8 cellular contexts compared by ENCODE assay signal in the genomic region with DNA sequence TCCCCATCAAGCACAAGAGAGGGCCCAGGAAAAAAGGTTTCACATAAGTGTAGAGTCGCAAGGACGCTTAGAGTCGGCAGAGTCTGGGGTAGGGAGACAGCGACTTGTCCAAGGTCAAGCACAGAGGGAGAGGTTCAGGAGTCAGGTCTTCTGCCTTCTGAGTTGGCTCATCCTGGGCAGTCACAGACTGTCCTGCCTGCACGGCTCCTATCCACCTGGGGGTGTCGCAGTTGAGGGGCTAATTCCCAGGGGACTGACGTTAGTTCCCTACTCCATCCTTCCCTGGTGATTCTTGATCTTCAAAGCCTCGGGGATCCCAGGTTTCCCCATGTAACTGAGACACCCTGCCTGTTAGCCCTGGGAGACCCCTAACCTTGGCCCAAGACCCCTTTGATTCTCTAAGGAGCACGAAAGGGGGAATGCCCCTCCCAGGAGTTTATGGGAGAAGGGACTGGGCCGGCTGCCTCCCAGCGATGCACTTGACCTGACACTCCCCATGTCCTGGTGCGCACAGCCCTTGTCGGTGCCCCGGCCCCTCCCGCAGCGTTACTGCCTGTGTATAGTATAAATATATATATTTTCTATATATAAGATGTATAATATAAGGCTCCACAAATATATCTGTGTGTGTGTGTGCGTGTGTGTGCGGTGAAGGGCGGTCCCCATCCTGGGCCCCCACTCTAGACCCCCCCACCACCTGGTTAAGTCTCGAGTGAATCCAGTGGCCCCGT. TPM values are rescaled to one million over a fixed set of nuclear protein-coding genes. Genes with fewer than 3 reads are reported as not detected.
DNase-seq lines count a peak whose midpoint lies in the region; ATAC-seq and TF ChIP-seq lines count a peak whose summit lies in the region.

No MANE protein-coding gene starts in this region.

- DNase-seq in Ammon's horn (ENCODE audit: low spot score) (peak; percentile 46), GM23338 (ENCODE audit: low spot score) (peak; percentile 87), WTC11 (ENCODE audit: low spot score) (peak; percentile 72), left kidney (ENCODE audit: low read depth, low spot score) (peak; percentile 65), HPDE6-E6E7 (ENCODE audit: extremely low spot score) (no peak), transverse colon (no peak), MG63 (no peak)
- DNase-seq in stimulated activated CD4-positive, alpha-beta T cell treated with anti-CD3 and anti-CD28 coated beads, Interleukin-4, amount 100 ng/mL, for 24 hours: no peak

- H3K4me1 ChIP-seq in GM23338 (ENCODE audit: insufficient read depth): no peaks in the 10 kb centered on the region
- H3K4me1 ChIP-seq in transverse colon: peaks cover 0 to 7% (median 2%) of the 10 kb centered on the region in 4 donors

- peaks cover 3% of the 10 kb centered on the region; the same call in 1 of the 3 replicates for H3K4me1 Mint-ChIP-seq in GM23338
- H3K4me1 Mint-ChIP-seq in WTC11: peaks cover 6% of the 10 kb centered on the region

- TF ChIP-seq EP300 in transverse colon (IDR thresholded peaks at IDR 0.05; ENCODE audit: low read depth): no peak

- no peaks in the 10 kb centered on the region for H3K36me3 ChIP-seq in GM23338 (ENCODE audit: insufficient read depth)
- H3K36me3 ChIP-seq in transverse colon: no peaks in the 10 kb centered on the region
- no peaks in the 10 kb centered on the region for H3K36me3 ChIP-seq in MG63

- TF ChIP-seq POLR2A in transverse colon (IDR thresholded peaks at IDR 0.05): no peak

- H3K27me3 ChIP-seq in GM23338 (ENCODE audit: insufficient read depth) (peaks cover 14% of the 10 kb centered on the region), transverse colon (peaks cover 16% of the 10 kb centered on the region), MG63 (no peaks in the 10 kb centered on the region)

- H3K4me3 Mint-ChIP-seq in GM23338 (no peak overlapping the region), WTC11 (no peak overlapping the region)

- H3K27ac ChIP-seq in GM23338 (ENCODE audit: low read depth) (no peak overlapping the region), transverse colon (no peak overlapping the region)

- H3K27me3 Mint-ChIP-seq in GM23338 (ENCODE audit: insufficient read depth, low read depth, poor library complexity): peaks cover 28% of the 10 kb centered on the region
- peaks cover 24% of the 10 kb centered on the region for H3K27me3 Mint-ChIP-seq in WTC11 (ENCODE audit: low read depth)

- H3K9me3 ChIP-seq in transverse colon: no peaks in the 10 kb centered on the region
- H3K9me3 ChIP-seq in MG63: no peaks in the 10 kb centered on the region

- intact Hi-C loops in transverse colon (cut with DNase I; ENCODE audit: low total_unique reads): no loop called here

- H3K36me3 Mint-ChIP-seq in GM23338 (ENCODE audit: low read depth): peaks cover 4% of the 10 kb centered on the region; the same call in 1 of the 3 replicates
- H3K36me3 Mint-ChIP-seq in WTC11: no peaks in the 10 kb centered on the region

- H3K79me2 ChIP-seq in GM23338 (replicated peaks; ENCODE audit: insufficient read depth): no peaks in the 10 kb centered on the region

- no peaks in the 10 kb centered on the region for H4K20me1 ChIP-seq in GM23338 (replicated peaks; ENCODE audit: insufficient read depth)

- no peak overlapping the region for H3K4me2 ChIP-seq in GM23338

- POLR2A ChIA-PET in WTC11 (lab: Charles Lee): interaction anchor here (1.5 kb wide), 1 partner anchor 135 kb away, joined by 4 read pairs; a partner anchor contains a TSS

- in situ Hi-C loops in transverse colon (cut with MboI; ENCODE audit: low pct_ligation_motif_present in 1 of 4, low pct_unique_long_range_greater_than_20kb in 1 of 4, low sequenced_read_pairs in 3 of 4): no loop called here

- H3K4me3 ChIP-seq in GM23338 (no peak overlapping the region), transverse colon (no peak overlapping the region), MG63 (no peak overlapping the region)

- H3K9me3 Mint-ChIP-seq in GM23338: no peaks in the 10 kb centered on the region
- peaks cover 4% of the 10 kb centered on the region; the same call in 1 of the 2 replicates for H3K9me3 Mint-ChIP-seq in WTC11

- TF ChIP-seq CTCF in GM23338 (conservative IDR thresholded peaks at IDR 0.05; ENCODE audit: low read depth in 2 of 2) (peak; percentile 49 to 79), WTC11 (IDR thresholded peaks at IDR 0.05) (0 out of 2 replicates have a peak, but pooled peaks have one; percentile 30), transverse colon (IDR thresholded peaks at IDR 0.05) (peak in 2 of 5 experiments; percentile 12)

- no peak overlapping the region for H2AFZ ChIP-seq in GM23338

- H3K27ac Mint-ChIP-seq in GM23338 (no peak overlapping the region), WTC11 (no peak overlapping the region)

- H3K9me2 ChIP-seq in GM23338 (ENCODE audit: insufficient read depth): no peaks in the 10 kb centered on the region

- ATAC-seq in GM23338 (peak; percentile 68), WTC11 (peak; percentile 58)

- CTCF ChIA-PET in WTC11 (lab: Charles Lee): interaction anchor here (0.6 to 1.4 kb wide), 5 partner anchors 42 to 135 kb away, joined by 3 to 10 read pairs (median 3); a partner anchor contains a TSS

- 54 to 55% methylated on average over 2 to 21 of the region's 21 CpGs for WGBS in transverse colon (ENCODE audit: low coverage in 1 of 2), 2 donors

- no peaks in the 10 kb centered on the region for H3F3A ChIP-seq in GM23338 (replicated peaks; ENCODE audit: low read depth)

TF ChIP-seq in GM23338, 12 proteins besides CTCF, POLR2A, EP300 and RAD21 (continues in another document):
- TF ChIP-seq, protein P1, sequence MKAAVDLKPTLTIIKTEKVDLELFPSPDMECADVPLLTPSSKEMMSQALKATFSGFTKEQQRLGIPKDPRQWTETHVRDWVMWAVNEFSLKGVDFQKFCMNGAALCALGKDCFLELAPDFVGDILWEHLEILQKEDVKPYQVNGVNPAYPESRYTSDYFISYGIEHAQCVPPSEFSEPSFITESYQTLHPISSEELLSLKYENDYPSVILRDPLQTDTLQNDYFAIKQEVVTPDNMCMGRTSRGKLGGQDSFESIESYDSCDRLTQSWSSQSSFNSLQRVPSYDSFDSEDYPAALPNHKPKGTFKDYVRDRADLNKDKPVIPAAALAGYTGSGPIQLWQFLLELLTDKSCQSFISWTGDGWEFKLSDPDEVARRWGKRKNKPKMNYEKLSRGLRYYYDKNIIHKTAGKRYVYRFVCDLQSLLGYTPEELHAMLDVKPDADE (IDR thresholded peaks at IDR 0.05): no peak

TF ChIP-seq in WTC11, 78 proteins besides CTCF, POLR2A, EP300 and RAD21 (continues in another document):
- TF ChIP-seq, protein P2, sequence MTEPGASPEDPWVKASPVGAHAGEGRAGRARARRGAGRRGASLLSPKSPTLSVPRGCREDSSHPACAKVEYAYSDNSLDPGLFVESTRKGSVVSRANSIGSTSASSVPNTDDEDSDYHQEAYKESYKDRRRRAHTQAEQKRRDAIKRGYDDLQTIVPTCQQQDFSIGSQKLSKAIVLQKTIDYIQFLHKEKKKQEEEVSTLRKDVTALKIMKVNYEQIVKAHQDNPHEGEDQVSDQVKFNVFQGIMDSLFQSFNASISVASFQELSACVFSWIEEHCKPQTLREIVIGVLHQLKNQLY (CRISPR knock-in tag; IDR thresholded peaks at IDR 0.05): no peak
- TF ChIP-seq ZNF138 (CRISPR knock-in tag; conservative IDR thresholded peaks at IDR 0.05): no peak
- no peak for TF ChIP-seq TCF7 (CRISPR knock-in tag; IDR thresholded peaks at IDR 0.05; ENCODE audit: low read depth)
- TF ChIP-seq, protein P3, sequence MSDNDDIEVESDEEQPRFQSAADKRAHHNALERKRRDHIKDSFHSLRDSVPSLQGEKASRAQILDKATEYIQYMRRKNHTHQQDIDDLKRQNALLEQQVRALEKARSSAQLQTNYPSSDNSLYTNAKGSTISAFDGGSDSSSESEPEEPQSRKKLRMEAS (CRISPR knock-in tag; IDR thresholded peaks at IDR 0.05): no peak
- no peak for TF ChIP-seq SP1 (CRISPR knock-in tag; conservative IDR thresholded peaks at IDR 0.05)
- TF ChIP-seq, protein P4, sequence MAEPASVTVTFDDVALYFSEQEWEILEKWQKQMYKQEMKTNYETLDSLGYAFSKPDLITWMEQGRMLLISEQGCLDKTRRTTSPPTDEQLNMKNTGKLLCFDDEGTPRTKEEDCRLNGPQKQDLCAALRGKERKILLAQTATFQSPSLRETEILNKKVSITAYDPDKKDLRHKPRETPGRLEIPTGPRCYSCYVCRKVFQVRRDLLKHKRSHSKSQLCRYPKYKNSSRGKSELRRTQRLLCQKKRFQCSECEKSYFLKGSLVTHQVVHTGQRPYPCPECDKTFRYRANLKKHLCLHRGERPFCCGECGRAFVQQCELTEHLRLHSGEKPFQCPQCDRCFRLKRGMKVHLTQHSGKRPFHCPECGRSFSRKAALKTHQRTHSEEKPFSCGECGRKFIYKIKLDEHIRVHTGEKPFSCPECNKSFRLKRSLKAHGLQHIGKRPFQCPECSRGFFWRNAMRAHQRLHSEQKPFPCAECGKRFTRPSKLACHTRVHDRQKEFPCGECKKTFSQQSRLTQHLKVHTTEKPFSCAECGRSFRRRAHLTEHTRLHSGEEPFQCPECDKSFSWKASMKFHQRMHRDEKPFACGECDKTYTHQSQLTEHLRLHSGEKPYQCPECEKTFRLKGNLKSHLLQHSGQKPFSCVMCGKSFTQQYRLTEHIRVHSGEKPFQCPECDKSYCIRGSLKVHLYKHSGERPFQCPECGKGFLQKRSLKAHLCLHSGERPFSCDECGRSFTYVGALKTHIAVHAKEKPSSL (CRISPR knock-in tag; conservative IDR thresholded peaks at IDR 0.05): no peak

RNA-seq across cellular contexts. Expression of a gene that starts 14.7 kb away (rescaled TPM):
- 18.0 and 27.5 TPM in 2 replicates for total RNA-seq in GM23338 (2014; rRNA removed; shearing (Covaris generic))
- polyA plus RNA-seq in GM23338 (2016; fragmentation: Nextera tagmentation; extraction: Ambion mirVana): 10.7 and 12.4 TPM in 2 replicates
- total RNA-seq in WTC11 (2021): 36.8 to 38.3 TPM (median 38.0 TPM) in 3 replicates
- 10 to 100 TPM; 14.3 to 56.5 (median 24.7) TPM for total RNA-seq in transverse colon
- 24.1 and 32.9 TPM in 2 replicates for total RNA-seq in MG63 (2014; rRNA removed; shearing (Covaris generic); ENCODE audit: low replicate concordance)

RNA-seq across cellular contexts. Expression of a gene that starts 35.1 kb away (rescaled TPM):
- total RNA-seq in GM23338 (2014; rRNA removed; shearing (Covaris generic)): 12.3 and 30.9 TPM in 2 replicates
- polyA plus RNA-seq in GM23338 (2016; fragmentation: Nextera tagmentation; extraction: Ambion mirVana): 37.0 and 37.7 TPM in 2 replicates
- 26.5 to 35.3 TPM (median 28.7 TPM) in 3 replicates for total RNA-seq in WTC11 (2021)
- 10 to 100 TPM in 1 of 4 donors, 1 to 10 TPM in 3; 6.7 to 10.5 (median 8.0) TPM for total RNA-seq in transverse colon
- 32.3 and 58.3 TPM in 2 replicates for total RNA-seq in MG63 (2014; rRNA removed; shearing (Covaris generic); ENCODE audit: low replicate concordance)

Comparison
In these comparisons a context has a peak if more than half of its experiments do, and no peak if none do; other contexts are left out.
1. DNase-seq: peak in Ammon's horn (single experiment), GM23338 (single experiment), WTC11 (single experiment) and left kidney (single experiment); none in HPDE6-E6E7 (single experiment), transverse colon (single experiment), MG63 (single experiment) and stimulated activated CD4-positive, alpha-beta T cell treated with anti-CD3 and anti-CD28 coated beads, Interleukin-4, amount 100 ng/mL, for 24 hours (single experiment).